In genomic region chr6:52598123-52598823, GRCh38 we compare ENCODE assay signal across 1 cellular context.
TF ChIP-seq lines count a peak whose summit lies in the region.

No MANE protein-coding gene starts in this region.

TF ChIP-seq in K562, 482 proteins besides CTCF, POLR2A, EP300 and RAD21 (continued from another document and continues in another):
- TF ChIP-seq, protein P1, sequence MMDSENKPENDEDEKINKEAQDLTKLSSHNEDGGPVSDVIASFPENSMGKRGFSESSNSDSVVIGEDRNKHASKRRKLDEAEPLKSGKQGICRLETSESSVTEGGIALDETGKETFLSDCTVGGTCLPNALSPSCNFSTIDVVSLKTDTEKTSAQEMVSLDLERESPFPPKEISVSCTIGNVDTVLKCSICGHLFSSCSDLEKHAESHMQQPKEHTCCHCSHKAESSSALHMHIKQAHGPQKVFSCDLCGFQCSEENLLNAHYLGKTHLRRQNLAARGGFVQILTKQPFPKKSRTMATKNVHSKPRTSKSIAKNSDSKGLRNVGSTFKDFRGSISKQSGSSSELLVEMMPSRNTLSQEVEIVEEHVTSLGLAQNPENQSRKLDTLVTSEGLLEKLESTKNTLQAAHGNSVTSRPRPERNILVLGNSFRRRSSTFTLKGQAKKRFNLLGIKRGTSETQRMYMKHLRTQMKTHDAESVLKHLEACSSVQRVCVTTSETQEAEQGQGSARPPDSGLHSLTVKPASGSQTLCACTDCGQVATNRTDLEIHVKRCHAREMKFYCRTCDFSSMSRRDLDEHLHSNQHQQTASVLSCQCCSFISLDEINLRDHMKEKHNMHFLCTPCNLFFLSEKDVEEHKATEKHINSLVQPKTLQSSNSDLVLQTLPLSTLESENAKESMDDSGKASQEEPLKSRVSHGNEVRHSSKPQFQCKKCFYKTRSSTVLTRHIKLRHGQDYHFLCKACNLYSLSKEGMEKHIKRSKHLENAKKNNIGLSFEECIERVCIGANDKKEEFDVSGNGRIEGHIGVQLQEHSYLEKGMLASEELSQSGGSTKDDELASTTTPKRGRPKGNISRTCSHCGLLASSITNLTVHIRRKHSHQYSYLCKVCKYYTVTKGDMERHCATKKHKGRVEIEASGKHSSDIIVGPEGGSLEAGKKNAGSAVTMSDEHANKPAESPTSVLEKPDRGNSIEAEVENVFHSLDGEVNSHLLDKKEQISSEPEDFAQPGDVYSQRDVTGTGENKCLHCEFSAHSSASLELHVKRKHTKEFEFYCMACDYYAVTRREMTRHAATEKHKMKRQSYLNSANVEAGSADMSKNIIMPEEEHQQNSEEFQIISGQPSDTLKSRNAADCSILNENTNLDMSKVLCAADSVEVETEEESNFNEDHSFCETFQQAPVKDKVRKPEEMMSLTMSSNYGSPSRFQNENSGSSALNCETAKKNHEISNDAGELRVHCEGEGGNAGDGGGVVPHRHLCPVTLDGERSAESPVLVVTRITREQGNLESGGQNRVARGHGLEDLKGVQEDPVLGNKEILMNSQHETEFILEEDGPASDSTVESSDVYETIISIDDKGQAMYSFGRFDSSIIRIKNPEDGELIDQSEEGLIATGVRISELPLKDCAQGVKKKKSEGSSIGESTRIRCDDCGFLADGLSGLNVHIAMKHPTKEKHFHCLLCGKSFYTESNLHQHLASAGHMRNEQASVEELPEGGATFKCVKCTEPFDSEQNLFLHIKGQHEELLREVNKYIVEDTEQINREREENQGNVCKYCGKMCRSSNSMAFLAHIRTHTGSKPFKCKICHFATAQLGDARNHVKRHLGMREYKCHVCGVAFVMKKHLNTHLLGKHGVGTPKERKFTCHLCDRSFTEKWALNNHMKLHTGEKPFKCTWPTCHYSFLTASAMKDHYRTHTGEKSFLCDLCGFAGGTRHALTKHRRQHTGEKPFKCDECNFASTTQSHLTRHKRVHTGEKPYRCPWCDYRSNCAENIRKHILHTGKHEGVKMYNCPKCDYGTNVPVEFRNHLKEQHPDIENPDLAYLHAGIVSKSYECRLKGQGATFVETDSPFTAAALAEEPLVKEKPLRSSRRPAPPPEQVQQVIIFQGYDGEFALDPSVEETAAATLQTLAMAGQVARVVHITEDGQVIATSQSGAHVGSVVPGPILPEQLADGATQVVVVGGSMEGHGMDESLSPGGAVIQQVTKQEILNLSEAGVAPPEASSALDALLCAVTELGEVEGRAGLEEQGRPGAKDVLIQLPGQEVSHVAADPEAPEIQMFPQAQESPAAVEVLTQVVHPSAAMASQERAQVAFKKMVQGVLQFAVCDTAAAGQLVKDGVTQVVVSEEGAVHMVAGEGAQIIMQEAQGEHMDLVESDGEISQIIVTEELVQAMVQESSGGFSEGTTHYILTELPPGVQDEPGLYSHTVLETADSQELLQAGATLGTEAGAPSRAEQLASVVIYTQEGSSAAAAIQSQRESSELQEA (IDR thresholded peaks at IDR 0.05; ENCODE audit: low read depth), result no peak
- no peak for TF ChIP-seq BRD9 (IDR thresholded peaks at IDR 0.05; ENCODE audit: low read depth, partially characterized antibody)
- no peak for TF ChIP-seq PTBP1 (IDR thresholded peaks at IDR 0.05; ENCODE audit: low read depth, low read length)
- TF ChIP-seq ZNF586 (CRISPR knock-in tag; conservative IDR thresholded peaks at IDR 0.05), result no peak
- TF ChIP-seq CBX3 (IDR thresholded peaks at IDR 0.05; ENCODE audit: borderline replicate concordance in 1 of 2, low read length in 2 of 2), result peak in 1 of 2 experiments; percentile 85; a peak in 2 of 3 replicates
- TF ChIP-seq HINFP (tag; conservative IDR thresholded peaks at IDR 0.05; ENCODE audit: low read depth), result no peak
- no peak for TF ChIP-seq MTA2 (IDR thresholded peaks at IDR 0.05; ENCODE audit: low read depth)
- TF ChIP-seq ZNF75A (CRISPR knock-in tag; IDR thresholded peaks at IDR 0.05), result no peak
- no peak for TF ChIP-seq MIER1 (IDR thresholded peaks at IDR 0.05; ENCODE audit: low read depth)
- TF ChIP-seq CEBPG (CRISPR knock-in tag; IDR thresholded peaks at IDR 0.05), result no peak
- TF ChIP-seq CEBPG (tag; conservative IDR thresholded peaks at IDR 0.05 in 1 of 2, IDR thresholded peaks at IDR 0.05 in 1 of 2), result no peak
- TF ChIP-seq ETS2 (tag; IDR thresholded peaks at IDR 0.05; ENCODE audit: borderline replicate concordance, poor library complexity, severe bottlenecking), result no peak
- TF ChIP-seq ZNF212 (CRISPR knock-in tag; IDR thresholded peaks at IDR 0.05), result no peak
- no peak for TF ChIP-seq PCBP1 (IDR thresholded peaks at IDR 0.05; ENCODE audit: low read depth, low read length, poor library complexity, severe bottlenecking)
- no peak for TF ChIP-seq MAFG (tag; conservative IDR thresholded peaks at IDR 0.05)
- TF ChIP-seq ZC3H11A (IDR thresholded peaks at IDR 0.05; ENCODE audit: low read depth, low read length), result no peak
- TF ChIP-seq HMGN3 (IDR thresholded peaks at IDR 0.05; ENCODE audit: borderline replicate concordance, extremely low read depth, insufficient read length, low read depth, low read length), result no peak
- TF ChIP-seq, protein P2, sequence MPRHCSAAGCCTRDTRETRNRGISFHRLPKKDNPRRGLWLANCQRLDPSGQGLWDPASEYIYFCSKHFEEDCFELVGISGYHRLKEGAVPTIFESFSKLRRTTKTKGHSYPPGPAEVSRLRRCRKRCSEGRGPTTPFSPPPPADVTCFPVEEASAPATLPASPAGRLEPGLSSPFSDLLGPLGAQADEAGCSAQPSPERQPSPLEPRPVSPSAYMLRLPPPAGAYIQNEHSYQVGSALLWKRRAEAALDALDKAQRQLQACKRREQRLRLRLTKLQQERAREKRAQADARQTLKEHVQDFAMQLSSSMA (CRISPR knock-in tag; IDR thresholded peaks at IDR 0.05), result no peak
- peak; percentile 13; the same call in 1 of the 2 replicates for TF ChIP-seq TAL1 (IDR thresholded peaks at IDR 0.05)
- TF ChIP-seq HES1 (IDR thresholded peaks at IDR 0.05; ENCODE audit: low read depth), result no peak
- TF ChIP-seq ZNF134 (CRISPR knock-in tag; conservative IDR thresholded peaks at IDR 0.05), result peak; percentile 77
- TF ChIP-seq MEIS2 (IDR thresholded peaks at IDR 0.05; ENCODE audit: partially characterized antibody), result no peak
- no peak for TF ChIP-seq PRMT5 (CRISPR knock-in tag; IDR thresholded peaks at IDR 0.05)
- no peak for TF ChIP-seq GABPA (tag; conservative IDR thresholded peaks at IDR 0.05; ENCODE audit: low read depth)
- TF ChIP-seq NR2C1 (IDR thresholded peaks at IDR 0.05), result peak; percentile 23; the same call in 1 of the 2 replicates
- peak; percentile 36; the same call in 1 of the 2 replicates for TF ChIP-seq NR2C1 (tag; IDR thresholded peaks at IDR 0.05)
- no peak for TF ChIP-seq ZNF764 (CRISPR knock-in tag; IDR thresholded peaks at IDR 0.05; ENCODE audit: low read depth)
- no peak for TF ChIP-seq ZNF583 (CRISPR knock-in tag; IDR thresholded peaks at IDR 0.05)
- TF ChIP-seq, protein P3, sequence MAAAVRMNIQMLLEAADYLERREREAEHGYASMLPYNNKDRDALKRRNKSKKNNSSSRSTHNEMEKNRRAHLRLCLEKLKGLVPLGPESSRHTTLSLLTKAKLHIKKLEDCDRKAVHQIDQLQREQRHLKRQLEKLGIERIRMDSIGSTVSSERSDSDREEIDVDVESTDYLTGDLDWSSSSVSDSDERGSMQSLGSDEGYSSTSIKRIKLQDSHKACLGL (CRISPR knock-in tag; IDR thresholded peaks at IDR 0.05; ENCODE audit: borderline replicate concordance, poor library complexity, severe bottlenecking), result no peak
- TF ChIP-seq, protein P4, sequence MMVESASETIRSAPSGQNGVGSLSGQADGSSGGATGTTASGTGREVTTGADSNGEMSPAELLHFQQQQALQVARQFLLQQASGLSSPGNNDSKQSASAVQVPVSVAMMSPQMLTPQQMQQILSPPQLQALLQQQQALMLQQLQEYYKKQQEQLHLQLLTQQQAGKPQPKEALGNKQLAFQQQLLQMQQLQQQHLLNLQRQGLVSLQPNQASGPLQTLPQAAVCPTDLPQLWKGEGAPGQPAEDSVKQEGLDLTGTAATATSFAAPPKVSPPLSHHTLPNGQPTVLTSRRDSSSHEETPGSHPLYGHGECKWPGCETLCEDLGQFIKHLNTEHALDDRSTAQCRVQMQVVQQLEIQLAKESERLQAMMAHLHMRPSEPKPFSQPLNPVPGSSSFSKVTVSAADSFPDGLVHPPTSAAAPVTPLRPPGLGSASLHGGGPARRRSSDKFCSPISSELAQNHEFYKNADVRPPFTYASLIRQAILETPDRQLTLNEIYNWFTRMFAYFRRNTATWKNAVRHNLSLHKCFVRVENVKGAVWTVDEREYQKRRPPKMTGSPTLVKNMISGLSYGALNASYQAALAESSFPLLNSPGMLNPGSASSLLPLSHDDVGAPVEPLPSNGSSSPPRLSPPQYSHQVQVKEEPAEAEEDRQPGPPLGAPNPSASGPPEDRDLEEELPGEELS (CRISPR knock-in tag; IDR thresholded peaks at IDR 0.05; ENCODE audit: borderline replicate concordance), result no peak
- no peak for TF ChIP-seq ARID2 (IDR thresholded peaks at IDR 0.05)
- no peak for TF ChIP-seq ZNF239 (CRISPR knock-in tag; IDR thresholded peaks at IDR 0.05)
- no peak for TF ChIP-seq RBBP5 (IDR thresholded peaks at IDR 0.05; ENCODE audit: borderline replicate concordance, insufficient read depth, low read length, poor library complexity, severe bottlenecking)
- TF ChIP-seq PHB (CRISPR knock-in tag; IDR thresholded peaks at IDR 0.05), result no peak
- no peak for TF ChIP-seq RBM39 (optimal IDR thresholded peaks at IDR 0.05; ENCODE audit: low read depth, low read length)
- TF ChIP-seq L3MBTL2 (IDR thresholded peaks at IDR 0.05), result peak; percentile 62
- no peak for TF ChIP-seq KAT2B (IDR thresholded peaks at IDR 0.05; ENCODE audit: low read depth, low read length)
- no peak for TF ChIP-seq SP2 (IDR thresholded peaks at IDR 0.05; ENCODE audit: extremely low read depth, low read depth, low read length, poor library complexity, severe bottlenecking)
- TF ChIP-seq, protein P5, sequence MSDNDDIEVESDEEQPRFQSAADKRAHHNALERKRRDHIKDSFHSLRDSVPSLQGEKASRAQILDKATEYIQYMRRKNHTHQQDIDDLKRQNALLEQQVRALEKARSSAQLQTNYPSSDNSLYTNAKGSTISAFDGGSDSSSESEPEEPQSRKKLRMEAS (CRISPR knock-in tag; IDR thresholded peaks at IDR 0.05), result no peak
- TF ChIP-seq ASH1L (IDR thresholded peaks at IDR 0.05; ENCODE audit: borderline replicate concordance, low read depth, partially characterized antibody), result no peak
- TF ChIP-seq TBL1XR1 (IDR thresholded peaks at IDR 0.05; ENCODE audit: low read length in 2 of 2), result peak in 1 of 2 experiments; percentile 68; a peak in 2 of 4 replicates
- TF ChIP-seq LCOR (CRISPR knock-in tag; IDR thresholded peaks at IDR 0.05), result no peak
- TF ChIP-seq, protein P6, sequence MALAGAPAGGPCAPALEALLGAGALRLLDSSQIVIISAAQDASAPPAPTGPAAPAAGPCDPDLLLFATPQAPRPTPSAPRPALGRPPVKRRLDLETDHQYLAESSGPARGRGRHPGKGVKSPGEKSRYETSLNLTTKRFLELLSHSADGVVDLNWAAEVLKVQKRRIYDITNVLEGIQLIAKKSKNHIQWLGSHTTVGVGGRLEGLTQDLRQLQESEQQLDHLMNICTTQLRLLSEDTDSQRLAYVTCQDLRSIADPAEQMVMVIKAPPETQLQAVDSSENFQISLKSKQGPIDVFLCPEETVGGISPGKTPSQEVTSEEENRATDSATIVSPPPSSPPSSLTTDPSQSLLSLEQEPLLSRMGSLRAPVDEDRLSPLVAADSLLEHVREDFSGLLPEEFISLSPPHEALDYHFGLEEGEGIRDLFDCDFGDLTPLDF (CRISPR knock-in tag; IDR thresholded peaks at IDR 0.05), result no peak
- TF ChIP-seq, protein P7, sequence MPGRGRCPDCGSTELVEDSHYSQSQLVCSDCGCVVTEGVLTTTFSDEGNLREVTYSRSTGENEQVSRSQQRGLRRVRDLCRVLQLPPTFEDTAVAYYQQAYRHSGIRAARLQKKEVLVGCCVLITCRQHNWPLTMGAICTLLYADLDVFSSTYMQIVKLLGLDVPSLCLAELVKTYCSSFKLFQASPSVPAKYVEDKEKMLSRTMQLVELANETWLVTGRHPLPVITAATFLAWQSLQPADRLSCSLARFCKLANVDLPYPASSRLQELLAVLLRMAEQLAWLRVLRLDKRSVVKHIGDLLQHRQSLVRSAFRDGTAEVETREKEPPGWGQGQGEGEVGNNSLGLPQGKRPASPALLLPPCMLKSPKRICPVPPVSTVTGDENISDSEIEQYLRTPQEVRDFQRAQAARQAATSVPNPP (IDR thresholded peaks at IDR 0.05; ENCODE audit: borderline replicate concordance, insufficient read depth, insufficient read length), result no peak
- no peak for TF ChIP-seq HLTF (IDR thresholded peaks at IDR 0.05)
- no peak for TF ChIP-seq ETV5 (CRISPR knock-in tag; IDR thresholded peaks at IDR 0.05; ENCODE audit: low read depth)
- no peak for TF ChIP-seq GTF2A2 (tag; IDR thresholded peaks at IDR 0.05)
- no peak for TF ChIP-seq YBX1 (IDR thresholded peaks at IDR 0.05)
- no peak for TF ChIP-seq ZNF121 (CRISPR knock-in tag; conservative IDR thresholded peaks at IDR 0.05)
- TF ChIP-seq CREB1 (IDR thresholded peaks at IDR 0.05), result peak; percentile 95
- peak; percentile 96 for TF ChIP-seq CREB1 (CRISPR knock-in tag; IDR thresholded peaks at IDR 0.05)
- no peak for TF ChIP-seq SNAPC5 (CRISPR knock-in tag; IDR thresholded peaks at IDR 0.05)
- no peak for TF ChIP-seq ZNF511 (CRISPR knock-in tag; IDR thresholded peaks at IDR 0.05)
- no peak for TF ChIP-seq NFIC (IDR thresholded peaks at IDR 0.05)
- TF ChIP-seq KAT7 (CRISPR knock-in tag; IDR thresholded peaks at IDR 0.05; ENCODE audit: borderline replicate concordance), result no peak
- peak; percentile 37; the same call in 1 of the 2 replicates for TF ChIP-seq CTBP1 (IDR thresholded peaks at IDR 0.05; ENCODE audit: borderline replicate concordance)
